2 cellular contexts compared by ENCODE assay signal in the genomic region with DNA sequence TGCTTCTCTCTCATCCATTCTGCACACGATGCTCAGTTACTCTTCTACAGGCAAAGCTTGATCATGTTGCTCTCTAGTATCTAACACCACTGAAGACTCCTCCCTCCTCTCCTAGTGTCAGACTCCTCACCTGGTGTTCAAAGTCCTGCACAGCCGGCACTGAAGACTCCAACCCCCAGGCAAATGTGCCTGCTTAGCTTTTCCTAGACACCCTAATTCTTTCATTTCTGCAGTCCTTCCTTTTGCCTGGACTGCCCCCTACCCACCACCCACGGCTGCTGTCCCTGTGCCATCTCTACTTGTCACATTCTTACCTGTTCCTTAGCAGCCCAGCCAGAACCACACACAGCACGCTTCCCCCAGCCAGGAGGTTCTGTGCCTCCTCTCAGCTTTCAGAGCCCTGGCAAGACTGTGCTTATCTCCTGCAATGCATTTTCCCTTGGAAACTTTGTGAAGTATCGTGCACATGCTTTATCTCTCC.
A peak's percentile ranks its signal among the peaks of the same experiment; 100 is the strongest.
TF ChIP-seq lines count a peak whose summit lies in the region.

No MANE protein-coding gene starts in this region.

TF ChIP-seq in liver, 16 proteins besides CTCF, POLR2A, EP300 and RAD21:
- TF ChIP-seq HNF4A (conservative IDR thresholded peaks at IDR 0.05) = peak; percentile 53 to 69
- TF ChIP-seq TAF1 (conservative IDR thresholded peaks at IDR 0.05) = no peak
- TF ChIP-seq HNF4G (IDR thresholded peaks at IDR 0.05) = peak; percentile 27
- TF ChIP-seq EGR1 (IDR thresholded peaks at IDR 0.05; ENCODE audit: low read depth in 2 of 2) = no peak
- no peak for TF ChIP-seq JUND (IDR thresholded peaks at IDR 0.05)
- no peak for TF ChIP-seq FOXA1 (IDR thresholded peaks at IDR 0.05)

TF ChIP-seq in HepG2, 621 proteins besides CTCF, POLR2A, EP300 and RAD21:
- TF ChIP-seq SYNCRIP (IDR thresholded peaks at IDR 0.05; ENCODE audit: insufficient read depth, low read depth, low read length) (no peak), ZNF17 (CRISPR knock-in tag; IDR thresholded peaks at IDR 0.05) (no peak), JUNB (CRISPR knock-in tag; IDR thresholded peaks at IDR 0.05; ENCODE audit: borderline replicate concordance) (no peak), SRSF1 (optimal IDR thresholded peaks at IDR 0.05; ENCODE audit: low read depth, low read length) (no peak), SKI (IDR thresholded peaks at IDR 0.05; ENCODE audit: partially characterized antibody) (no peak), HOXA3 (CRISPR knock-in tag; IDR thresholded peaks at IDR 0.05) (no peak), RBFOX2 (IDR thresholded peaks at IDR 0.05; ENCODE audit: low read depth, low read length) (no peak), CHCHD3 (CRISPR knock-in tag; IDR thresholded peaks at IDR 0.05) (no peak), ZNF543 (CRISPR knock-in tag; IDR thresholded peaks at IDR 0.05) (no peak), SMARCC2 (IDR thresholded peaks at IDR 0.05) (no peak), NRL (CRISPR knock-in tag; IDR thresholded peaks at IDR 0.05; ENCODE audit: borderline replicate concordance) (no peak)
- TF ChIP-seq, protein P1, sequence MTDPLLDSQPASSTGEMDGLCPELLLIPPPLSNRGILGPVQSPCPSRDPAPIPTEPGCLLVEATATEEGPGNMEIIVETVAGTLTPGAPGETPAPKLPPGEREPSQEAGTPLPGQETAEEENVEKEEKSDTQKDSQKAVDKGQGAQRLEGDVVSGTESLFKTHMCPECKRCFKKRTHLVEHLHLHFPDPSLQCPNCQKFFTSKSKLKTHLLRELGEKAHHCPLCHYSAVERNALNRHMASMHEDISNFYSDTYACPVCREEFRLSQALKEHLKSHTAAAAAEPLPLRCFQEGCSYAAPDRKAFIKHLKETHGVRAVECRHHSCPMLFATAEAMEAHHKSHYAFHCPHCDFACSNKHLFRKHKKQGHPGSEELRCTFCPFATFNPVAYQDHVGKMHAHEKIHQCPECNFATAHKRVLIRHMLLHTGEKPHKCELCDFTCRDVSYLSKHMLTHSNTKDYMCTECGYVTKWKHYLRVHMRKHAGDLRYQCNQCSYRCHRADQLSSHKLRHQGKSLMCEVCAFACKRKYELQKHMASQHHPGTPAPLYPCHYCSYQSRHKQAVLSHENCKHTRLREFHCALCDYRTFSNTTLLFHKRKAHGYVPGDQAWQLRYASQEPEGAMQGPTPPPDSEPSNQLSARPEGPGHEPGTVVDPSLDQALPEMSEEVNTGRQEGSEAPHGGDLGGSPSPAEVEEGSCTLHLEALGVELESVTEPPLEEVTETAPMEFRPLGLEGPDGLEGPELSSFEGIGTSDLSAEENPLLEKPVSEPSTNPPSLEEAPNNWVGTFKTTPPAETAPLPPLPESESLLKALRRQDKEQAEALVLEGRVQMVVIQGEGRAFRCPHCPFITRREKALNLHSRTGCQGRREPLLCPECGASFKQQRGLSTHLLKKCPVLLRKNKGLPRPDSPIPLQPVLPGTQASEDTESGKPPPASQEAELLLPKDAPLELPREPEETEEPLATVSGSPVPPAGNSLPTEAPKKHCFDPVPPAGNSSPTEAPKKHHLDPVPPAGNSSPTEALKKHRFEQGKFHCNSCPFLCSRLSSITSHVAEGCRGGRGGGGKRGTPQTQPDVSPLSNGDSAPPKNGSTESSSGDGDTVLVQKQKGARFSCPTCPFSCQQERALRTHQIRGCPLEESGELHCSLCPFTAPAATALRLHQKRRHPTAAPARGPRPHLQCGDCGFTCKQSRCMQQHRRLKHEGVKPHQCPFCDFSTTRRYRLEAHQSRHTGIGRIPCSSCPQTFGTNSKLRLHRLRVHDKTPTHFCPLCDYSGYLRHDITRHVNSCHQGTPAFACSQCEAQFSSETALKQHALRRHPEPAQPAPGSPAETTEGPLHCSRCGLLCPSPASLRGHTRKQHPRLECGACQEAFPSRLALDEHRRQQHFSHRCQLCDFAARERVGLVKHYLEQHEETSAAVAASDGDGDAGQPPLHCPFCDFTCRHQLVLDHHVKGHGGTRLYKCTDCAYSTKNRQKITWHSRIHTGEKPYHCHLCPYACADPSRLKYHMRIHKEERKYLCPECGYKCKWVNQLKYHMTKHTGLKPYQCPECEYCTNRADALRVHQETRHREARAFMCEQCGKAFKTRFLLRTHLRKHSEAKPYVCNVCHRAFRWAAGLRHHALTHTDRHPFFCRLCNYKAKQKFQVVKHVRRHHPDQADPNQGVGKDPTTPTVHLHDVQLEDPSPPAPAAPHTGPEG (CRISPR knock-in tag; IDR thresholded peaks at IDR 0.05) = no peak
- TF ChIP-seq, protein P2, sequence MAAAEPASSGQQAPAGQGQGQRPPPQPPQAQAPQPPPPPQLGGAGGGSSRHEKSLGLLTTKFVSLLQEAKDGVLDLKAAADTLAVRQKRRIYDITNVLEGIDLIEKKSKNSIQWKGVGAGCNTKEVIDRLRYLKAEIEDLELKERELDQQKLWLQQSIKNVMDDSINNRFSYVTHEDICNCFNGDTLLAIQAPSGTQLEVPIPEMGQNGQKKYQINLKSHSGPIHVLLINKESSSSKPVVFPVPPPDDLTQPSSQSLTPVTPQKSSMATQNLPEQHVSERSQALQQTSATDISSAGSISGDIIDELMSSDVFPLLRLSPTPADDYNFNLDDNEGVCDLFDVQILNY (CRISPR knock-in tag; conservative IDR thresholded peaks at IDR 0.05) = no peak
- TF ChIP-seq, protein P3, sequence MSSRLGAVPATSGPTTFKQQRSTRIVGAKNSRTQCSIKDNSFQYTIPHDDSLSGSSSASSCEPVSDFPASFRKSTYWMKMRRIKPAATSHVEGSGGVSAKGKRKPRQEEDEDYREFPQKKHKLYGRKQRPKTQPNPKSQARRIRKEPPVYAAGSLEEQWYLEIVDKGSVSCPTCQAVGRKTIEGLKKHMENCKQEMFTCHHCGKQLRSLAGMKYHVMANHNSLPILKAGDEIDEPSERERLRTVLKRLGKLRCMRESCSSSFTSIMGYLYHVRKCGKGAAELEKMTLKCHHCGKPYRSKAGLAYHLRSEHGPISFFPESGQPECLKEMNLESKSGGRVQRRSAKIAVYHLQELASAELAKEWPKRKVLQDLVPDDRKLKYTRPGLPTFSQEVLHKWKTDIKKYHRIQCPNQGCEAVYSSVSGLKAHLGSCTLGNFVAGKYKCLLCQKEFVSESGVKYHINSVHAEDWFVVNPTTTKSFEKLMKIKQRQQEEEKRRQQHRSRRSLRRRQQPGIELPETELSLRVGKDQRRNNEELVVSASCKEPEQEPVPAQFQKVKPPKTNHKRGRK (CRISPR knock-in tag; IDR thresholded peaks at IDR 0.05) = no peak
- TF ChIP-seq, protein P4, sequence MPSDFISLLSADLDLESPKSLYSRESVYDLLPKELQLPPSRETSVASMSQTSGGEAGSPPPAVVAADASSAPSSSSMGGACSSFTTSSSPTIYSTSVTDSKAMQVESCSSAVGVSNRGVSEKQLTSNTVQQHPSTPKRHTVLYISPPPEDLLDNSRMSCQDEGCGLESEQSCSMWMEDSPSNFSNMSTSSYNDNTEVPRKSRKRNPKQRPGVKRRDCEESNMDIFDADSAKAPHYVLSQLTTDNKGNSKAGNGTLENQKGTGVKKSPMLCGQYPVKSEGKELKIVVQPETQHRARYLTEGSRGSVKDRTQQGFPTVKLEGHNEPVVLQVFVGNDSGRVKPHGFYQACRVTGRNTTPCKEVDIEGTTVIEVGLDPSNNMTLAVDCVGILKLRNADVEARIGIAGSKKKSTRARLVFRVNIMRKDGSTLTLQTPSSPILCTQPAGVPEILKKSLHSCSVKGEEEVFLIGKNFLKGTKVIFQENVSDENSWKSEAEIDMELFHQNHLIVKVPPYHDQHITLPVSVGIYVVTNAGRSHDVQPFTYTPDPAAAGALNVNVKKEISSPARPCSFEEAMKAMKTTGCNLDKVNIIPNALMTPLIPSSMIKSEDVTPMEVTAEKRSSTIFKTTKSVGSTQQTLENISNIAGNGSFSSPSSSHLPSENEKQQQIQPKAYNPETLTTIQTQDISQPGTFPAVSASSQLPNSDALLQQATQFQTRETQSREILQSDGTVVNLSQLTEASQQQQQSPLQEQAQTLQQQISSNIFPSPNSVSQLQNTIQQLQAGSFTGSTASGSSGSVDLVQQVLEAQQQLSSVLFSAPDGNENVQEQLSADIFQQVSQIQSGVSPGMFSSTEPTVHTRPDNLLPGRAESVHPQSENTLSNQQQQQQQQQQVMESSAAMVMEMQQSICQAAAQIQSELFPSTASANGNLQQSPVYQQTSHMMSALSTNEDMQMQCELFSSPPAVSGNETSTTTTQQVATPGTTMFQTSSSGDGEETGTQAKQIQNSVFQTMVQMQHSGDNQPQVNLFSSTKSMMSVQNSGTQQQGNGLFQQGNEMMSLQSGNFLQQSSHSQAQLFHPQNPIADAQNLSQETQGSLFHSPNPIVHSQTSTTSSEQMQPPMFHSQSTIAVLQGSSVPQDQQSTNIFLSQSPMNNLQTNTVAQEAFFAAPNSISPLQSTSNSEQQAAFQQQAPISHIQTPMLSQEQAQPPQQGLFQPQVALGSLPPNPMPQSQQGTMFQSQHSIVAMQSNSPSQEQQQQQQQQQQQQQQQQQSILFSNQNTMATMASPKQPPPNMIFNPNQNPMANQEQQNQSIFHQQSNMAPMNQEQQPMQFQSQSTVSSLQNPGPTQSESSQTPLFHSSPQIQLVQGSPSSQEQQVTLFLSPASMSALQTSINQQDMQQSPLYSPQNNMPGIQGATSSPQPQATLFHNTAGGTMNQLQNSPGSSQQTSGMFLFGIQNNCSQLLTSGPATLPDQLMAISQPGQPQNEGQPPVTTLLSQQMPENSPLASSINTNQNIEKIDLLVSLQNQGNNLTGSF (CRISPR knock-in tag; IDR thresholded peaks at IDR 0.05) = no peak
